In the genomic region with DNA sequence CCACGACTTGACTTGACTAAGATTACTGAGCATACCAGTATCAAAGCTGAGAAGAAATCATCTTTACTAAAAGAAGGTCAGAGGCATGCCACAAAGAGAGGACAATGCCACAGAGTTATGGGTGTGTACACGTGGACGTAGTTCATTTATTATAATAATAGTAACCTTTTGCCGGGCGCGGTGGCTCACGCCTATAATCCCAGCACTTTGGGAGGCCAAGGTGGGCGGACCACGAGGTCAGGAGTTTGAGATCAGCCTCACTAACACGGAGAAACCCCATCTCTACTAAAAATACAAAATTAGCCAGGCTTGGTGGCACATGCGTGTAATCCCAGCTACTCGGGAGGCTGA, we compare ENCODE assay signal across 8 cellular contexts. TPM values are rescaled to one million over a fixed set of nuclear protein-coding genes. Genes with fewer than 3 reads are reported as not detected.
A peak's percentile ranks its signal among the peaks of the same experiment; 100 is the strongest.
DNase-seq lines count a peak whose midpoint lies in the region; ATAC-seq, FAIRE-seq and TF ChIP-seq lines count a peak whose summit lies in the region.
"Not testable (repeated sequence)": the region's sequence is repeated elsewhere in the genome, so short reads cannot be mapped to it uniquely, and the experiment has no call there.

No MANE protein-coding gene starts in this region.

- peak overlapping the region; percentile 99 for H3K9ac ChIP-seq in GM23248
- H3K9ac ChIP-seq in HepG2 (ENCODE audit: insufficient read depth, low read depth, low read length); neuronal stem cell (ENCODE audit: low read depth, low read length, poor library complexity): not testable (repeated sequence)

- not testable (repeated sequence) for H4K20me1 ChIP-seq in GM23248 (ENCODE audit: insufficient read depth); HepG2 (ENCODE audit: insufficient read depth, low read length)

- H2BK5ac ChIP-seq in neuronal stem cell (ENCODE audit: low read length), result not testable (repeated sequence)

- H3K27me3 ChIP-seq in GM23248 (replicated peaks; ENCODE audit: insufficient read depth); body of pancreas; esophagus muscularis mucosa; HepG2 (ENCODE audit: control insufficient read depth in 1 of 2, insufficient read depth in 2 of 2, low read length in 2 of 2); neuronal stem cell (ENCODE audit: control insufficient read depth in 3 of 3, insufficient read depth in 3 of 3, low read depth in 1 of 3, low read length in 3 of 3); upper lobe of left lung: not testable (repeated sequence)

- not testable (repeated sequence) for TF ChIP-seq EP300 in esophagus muscularis mucosa (IDR thresholded peaks at IDR 0.05); HepG2 (IDR thresholded peaks at IDR 0.05; ENCODE audit: low read depth in 2 of 2, low read length in 2 of 2); HepG2 (CRISPR knock-in tag; IDR thresholded peaks at IDR 0.05; ENCODE audit: borderline replicate concordance); upper lobe of left lung (IDR thresholded peaks at IDR 0.05)

- peak overlapping the region; percentile 65 for H3K27ac Mint-ChIP-seq in T-helper 1 cell treated with Interleukin-12 subunit alpha and Interleukin-12 subunit beta and Interleukin-4 antibody, amounts not matched to agents 30 μg/mL and 1 μg/mL, for 36 hours

- H3K9me3 Mint-ChIP-seq in T-helper 1 cell treated with Interleukin-12 subunit alpha and Interleukin-12 subunit beta and Interleukin-4 antibody, amounts not matched to agents 30 μg/mL and 1 μg/mL, for 36 hours, result not testable (repeated sequence)

- H3K4me2 ChIP-seq in GM23248 (ENCODE audit: unreplicated experiment), result peak overlapping the region; percentile 79
- not testable (repeated sequence) for H3K4me2 ChIP-seq in HepG2 (ENCODE audit: low read depth, low read length); neuronal stem cell (ENCODE audit: insufficient read depth, low read length, poor library complexity, severe bottlenecking)

- not testable (repeated sequence) for BruUV-seq in HepG2 (replicated peaks; lab: Mats Ljungman, UMichigan)

- TF ChIP-seq CTCF in body of pancreas (IDR thresholded peaks at IDR 0.05); esophagus muscularis mucosa (IDR thresholded peaks at IDR 0.05); HepG2 (CRISPR knock-in tag; IDR thresholded peaks at IDR 0.05); upper lobe of left lung (IDR thresholded peaks at IDR 0.05): not testable (repeated sequence)

- not testable (repeated sequence) for H3K23ac ChIP-seq in neuronal stem cell (ENCODE audit: low read depth, low read length, poor library complexity)

- not testable (repeated sequence) for DNase-seq in GM23248; body of pancreas; esophagus muscularis mucosa (ENCODE audit: extremely low spot score); HepG2 (ENCODE audit: low spot score); neuronal stem cell (ENCODE audit: low spot score); upper lobe of left lung

- not testable (repeated sequence) for H3K14ac ChIP-seq in neuronal stem cell (ENCODE audit: low read length)

- not testable (repeated sequence) for H4K8ac ChIP-seq in neuronal stem cell (ENCODE audit: low read depth, low read length)

- not testable (repeated sequence) for H3K9me3 ChIP-seq in GM23248 (ENCODE audit: low read depth); body of pancreas; esophagus muscularis mucosa; HepG2 (ENCODE audit: low read length); neuronal stem cell (replicated peaks in 1 of 2; ENCODE audit: control insufficient read depth in 2 of 2, insufficient read depth in 1 of 2, low read depth in 1 of 2, low read length in 2 of 2); upper lobe of left lung

- not testable (repeated sequence) for H2BK120ac ChIP-seq in neuronal stem cell (ENCODE audit: low read depth, low read length)

- not testable (repeated sequence) for H3K9me2 ChIP-seq in GM23248 (ENCODE audit: insufficient read depth)

- not testable (repeated sequence) for TF ChIP-seq RAD21 in HepG2 (CRISPR knock-in tag; IDR thresholded peaks at IDR 0.05)

- H3K4ac ChIP-seq in neuronal stem cell (ENCODE audit: low read length), result not testable (repeated sequence)

- H3F3A ChIP-seq in GM23248 (ENCODE audit: insufficient read depth), result peaks cover 80% of the 10 kb centered on the region

- not testable (repeated sequence) for H2AFZ ChIP-seq in GM23248; HepG2 (ENCODE audit: low read length)
- peak overlapping the region; percentile 68 for H2AFZ ChIP-seq in neuronal stem cell (ENCODE audit: low read length)

- H4K91ac ChIP-seq in neuronal stem cell (ENCODE audit: low read depth, low read length, poor library complexity), result not testable (repeated sequence)

- H3K4me1 Mint-ChIP-seq in T-helper 1 cell treated with Interleukin-12 subunit alpha and Interleukin-12 subunit beta and Interleukin-4 antibody, amounts not matched to agents 30 μg/mL and 1 μg/mL, for 36 hours (ENCODE audit: low read depth), result peaks cover 26% of the 10 kb centered on the region

- not testable (repeated sequence) for H3K18ac ChIP-seq in neuronal stem cell (ENCODE audit: low read length)

- peak overlapping the region; percentile 100 for H3K27ac ChIP-seq in GM23248
- peak overlapping the region; percentile 37 to 81 (median 56) for H3K27ac ChIP-seq in body of pancreas
- peak overlapping the region; percentile 76 to 82 (median 80) for H3K27ac ChIP-seq in esophagus muscularis mucosa (replicated peaks in 1 of 4)
- peak overlapping the region; percentile 49 for H3K27ac ChIP-seq in HepG2 (ENCODE audit: extremely low read length, insufficient read depth, low read length)
- H3K27ac ChIP-seq in neuronal stem cell (replicated peaks; ENCODE audit: low read length), result not testable (repeated sequence)
- peak overlapping the region in 20 of 21 experiments; percentile 37 to 88 (median 80) for H3K27ac ChIP-seq in skin epidermis
- peak overlapping the region; percentile 61 to 77 (median 68) for H3K27ac ChIP-seq in upper lobe of left lung

- peaks cover 73% of the 10 kb centered on the region for H3K79me2 ChIP-seq in GM23248 (ENCODE audit: insufficient read depth)
- peaks cover 43% of the 10 kb centered on the region for H3K79me2 ChIP-seq in HepG2 (ENCODE audit: insufficient read depth, low read length)

- intact Hi-C loops in body of pancreas (cut with DNase I); esophagus muscularis mucosa (cut with DNase I): not testable (repeated sequence)
- intact Hi-C loops in HepG2 (cut with micrococcal nuclease; ENCODE audit: unreplicated experiment), result loop anchor here (5.0 kb wide), 1 partner anchor 71 kb away; no protein-coding TSS in a partner anchor

- not testable (repeated sequence) for H2AK5ac ChIP-seq in neuronal stem cell (ENCODE audit: low read depth, low read length)

- not testable (repeated sequence) for H3K4me3 Mint-ChIP-seq in T-helper 1 cell treated with Interleukin-12 subunit alpha and Interleukin-12 subunit beta and Interleukin-4 antibody, amounts not matched to agents 30 μg/mL and 1 μg/mL, for 36 hours

- CTCF ChIA-PET in HepG2 (lab: Yijun Ruan, JAX; ENCODE audit: low intra/inter-chr PET ratio, low total read pairs), result not testable (repeated sequence)

- H3K36me3 ChIP-seq in GM23248 (ENCODE audit: low read depth) (peaks cover 65% of the 10 kb centered on the region), esophagus muscularis mucosa (peaks cover 0 to 35% (median 6%) of the 10 kb centered on the region in 4 donors), HepG2 (replicated peaks in 1 of 2; ENCODE audit: control insufficient read depth in 1 of 2, insufficient read depth in 2 of 2, low read length in 2 of 2) (peaks cover 3 to 34% of the 10 kb centered on the region in 2 experiments; a peak in 4 of 5 replicates), upper lobe of left lung (peaks cover 3 to 49% (median 21%) of the 10 kb centered on the region in 4 donors)
- H3K36me3 ChIP-seq in body of pancreas (replicated peaks in 1 of 2; ENCODE audit: insufficient read depth in 1 of 2, low read depth in 2 of 2); neuronal stem cell (replicated peaks in 1 of 2; ENCODE audit: control insufficient read depth in 2 of 2, insufficient read depth in 2 of 2, low read length in 2 of 2): not testable (repeated sequence)

- not testable (repeated sequence) for H2BK15ac ChIP-seq in neuronal stem cell (ENCODE audit: low read length)

- not testable (repeated sequence) for H2BK12ac ChIP-seq in neuronal stem cell (ENCODE audit: low read length)

- FAIRE-seq in HepG2 (lab: Jason Lieb, UNC), result not testable (repeated sequence)

- in situ Hi-C loops in GM23248 (cut with MboI); HepG2 (cut with HindIII; ENCODE audit: extremely low pct_ligation_motif_present, low pct_unique_long_range_greater_than_20kb): not testable (repeated sequence)

- peak; percentile 7 for ATAC-seq in body of pancreas
- ATAC-seq in HepG2; upper lobe of left lung (ENCODE audit: low FRiP score in 2 of 2): not testable (repeated sequence)

- POLR2A ChIA-PET in HepG2 (lab: Yijun Ruan, JAX), result not testable (repeated sequence)

- peaks cover 38% of the 10 kb centered on the region for H3K36me3 Mint-ChIP-seq in T-helper 1 cell treated with Interleukin-12 subunit alpha and Interleukin-12 subunit beta and Interleukin-4 antibody, amounts not matched to agents 30 μg/mL and 1 μg/mL, for 36 hours (ENCODE audit: low read depth)

- not testable (repeated sequence) for H3K79me1 ChIP-seq in neuronal stem cell (ENCODE audit: low read depth, low read length)

- 3 to 5% methylated on average over 12 of the region's 12 CpGs for WGBS in GM23248 (ENCODE audit: low coverage in 1 of 2, low lambda C conversion rate in 2 of 2, missing lambda C conversion rate in 2 of 2), 2 experiments
- WGBS in body of pancreas, 2 donors, result 62 to 71% methylated on average over 12 of the region's 12 CpGs
- WGBS in esophagus muscularis mucosa, result 56% methylated on average over 12 of the region's 12 CpGs
- WGBS in HepG2 (ENCODE audit: low lambda C conversion rate), result 80% methylated on average over 12 of the region's 12 CpGs
- no CpG with 5 or more reads among the region's 12 CpGs for WGBS in neuronal stem cell (ENCODE audit: extremely low coverage in 2 of 2, insufficient read length in 2 of 2, insufficient replicate concordance in 1 of 2), 2 donors
- WGBS in upper lobe of left lung, 2 donors, result 70 to 76% methylated on average over 12 of the region's 12 CpGs

- not testable (repeated sequence) for TF ChIP-seq POLR2A in body of pancreas (IDR thresholded peaks at IDR 0.05); esophagus muscularis mucosa (IDR thresholded peaks at IDR 0.05; ENCODE audit: low read depth); HepG2 (IDR thresholded peaks at IDR 0.05; ENCODE audit: insufficient read depth in 1 of 2, low read depth in 2 of 2, low read length in 2 of 2); upper lobe of left lung (IDR thresholded peaks at IDR 0.05)

- H3K27me3 Mint-ChIP-seq in T-helper 1 cell treated with Interleukin-12 subunit alpha and Interleukin-12 subunit beta and Interleukin-4 antibody, amounts not matched to agents 30 μg/mL and 1 μg/mL, for 36 hours (ENCODE audit: low read depth), result not testable (repeated sequence)

- H3K4me3 ChIP-seq in GM23248 (0 out of 2 replicates have a peak overlapping the region, but pooled peaks have one; percentile 24), esophagus muscularis mucosa (peak overlapping the region in 1 of 4 donors; percentile 19)
- H3K4me3 ChIP-seq in body of pancreas; HepG2 (replicated peaks in 1 of 3; ENCODE audit: insufficient read depth in 1 of 3, low read depth in 2 of 3, low read length in 3 of 3); neuronal stem cell (ENCODE audit: low read length in 2 of 2); skin epidermis; upper lobe of left lung: not testable (repeated sequence)

- H3K4me1 ChIP-seq in GM23248 (ENCODE audit: insufficient read depth) (peaks cover 81% of the 10 kb centered on the region), body of pancreas (peaks cover 65% of the 10 kb centered on the region), esophagus muscularis mucosa (peaks cover 69 to 79% (median 75%) of the 10 kb centered on the region in 4 donors), HepG2 (ENCODE audit: insufficient read depth, low read length) (peaks cover 82% of the 10 kb centered on the region), neuronal stem cell (ENCODE audit: control insufficient read depth in 2 of 2, insufficient read depth in 1 of 2, low read depth in 1 of 2, low read length in 2 of 2) (peaks cover 26 to 30% of the 10 kb centered on the region in 2 donors), upper lobe of left lung (peaks cover 47 to 62% (median 56%) of the 10 kb centered on the region in 4 donors)

RNA-seq across cellular contexts. Expression of gene ANXA2, which starts 26.1 kb away (rescaled TPM):
- total RNA-seq in GM23248 (2014; rRNA removed; shearing (Covaris generic)), result 4,470 and 4,692 TPM in 2 replicates
- polyA plus RNA-seq in GM23248 (2016; fragmentation: Nextera tagmentation; extraction: Ambion mirVana) (6,052 and 6,251 TPM in 2 replicates), HepG2 (2011; rRNA removed) (530 and 613 TPM in 2 replicates)
- total RNA-seq in body of pancreas (100 to 1,000 TPM; 265 to 341 TPM), esophagus muscularis mucosa (100 to 1,000 TPM; 333 to 606 (median 406) TPM), HepG2 (2016; rRNA removed; fragmentation: Illumina TruSeq; extraction: Trizol) (196 and 233 TPM in 2 replicates), upper lobe of left lung (1,000 to 10,000 TPM in 4 of 6 donors, 100 to 1,000 TPM in 2; 394 to 1,774 (median 1,094) TPM)
- 267 and 332 TPM in 2 replicates for total RNA-seq in HepG2 (2016; cell fraction: cytosol; rRNA removed; fragmentation: Illumina TruSeq; extraction: Trizol; ENCODE audit: low read depth)
- total RNA-seq in HepG2 (2016; cell fraction: insoluble cytoplasmic fraction; rRNA removed; fragmentation: Illumina TruSeq; extraction: Trizol), result 199 and 222 TPM in 2 replicates
- 458 TPM in 2 replicates for total RNA-seq in HepG2 (2016; cell fraction: membrane; rRNA removed; fragmentation: Illumina TruSeq; extraction: Trizol)
- 71.2 and 77.0 TPM in 2 replicates for total RNA-seq in HepG2 (2016; cell fraction: nucleus; rRNA removed; fragmentation: Illumina TruSeq; extraction: Trizol)
- polyA plus RNA-seq in HepG2 (2011; cell fraction: cytosol; rRNA removed), result 1,111 and 1,129 TPM in 2 replicates
- polyA plus RNA-seq in HepG2 (2011; cell fraction: nucleus; rRNA removed), result 334 and 382 TPM in 2 replicates
- polyA plus RNA-seq in HepG2 (2012), result 408 and 609 TPM in 2 replicates
- 359 and 376 TPM in 2 replicates for polyA plus RNA-seq in HepG2 (2016; cell fraction: cytosol; fragmentation: Illumina TruSeq; extraction: Trizol; ENCODE audit: low read depth)
- 206 and 224 TPM in 2 replicates for polyA plus RNA-seq in HepG2 (2016; cell fraction: insoluble cytoplasmic fraction; fragmentation: Illumina TruSeq; extraction: Trizol; ENCODE audit: low read depth)
- polyA plus RNA-seq in HepG2 (2016; cell fraction: membrane; fragmentation: Illumina TruSeq; extraction: Trizol; ENCODE audit: low read depth), result 410 and 414 TPM in 2 replicates
- 104 and 114 TPM in 2 replicates for polyA plus RNA-seq in HepG2 (2016; cell fraction: nucleus; fragmentation: Illumina TruSeq; extraction: Trizol; ENCODE audit: insufficient read depth, low read depth)
- 575 and 2,115 TPM in 2 replicates for polyA minus RNA-seq in HepG2 (2011; rRNA and poly(A)+ RNA removed; ENCODE audit: low replicate concordance)
- 200 and 206 TPM in 2 replicates for polyA minus RNA-seq in HepG2 (2011; cell fraction: cytosol; rRNA and poly(A)+ RNA removed)
- polyA minus RNA-seq in HepG2 (2011; cell fraction: nucleus; rRNA and poly(A)+ RNA removed), result 181 and 211 TPM in 2 replicates
- 93.2 TPM for polyA plus RNA-seq in neuronal stem cell (2013, experiment 1 of 2)
- 92.4 TPM for polyA plus RNA-seq in neuronal stem cell (2013, experiment 2 of 2)
